17 cellular contexts compared by ENCODE assay signal in the genomic region with DNA sequence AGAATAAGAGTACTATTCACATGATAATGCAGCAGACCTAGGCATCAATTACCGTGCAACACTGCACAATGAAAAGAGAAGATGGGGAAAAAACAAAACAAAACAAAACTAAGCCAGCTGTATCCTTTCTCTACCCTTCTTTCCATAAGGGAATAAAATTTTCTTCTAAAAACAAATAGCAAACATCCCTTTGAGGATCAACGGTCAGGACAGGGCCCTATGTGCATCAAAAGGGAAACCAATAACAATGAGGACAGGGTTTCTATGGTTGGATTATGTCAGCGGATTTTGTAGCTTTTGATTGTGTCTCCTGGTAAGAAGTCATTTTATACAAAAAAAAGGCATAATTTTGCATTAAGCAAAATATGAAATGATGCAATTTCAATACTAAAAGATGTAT.
DNase-seq lines count a peak whose midpoint lies in the region; TF ChIP-seq lines count a peak whose summit lies in the region.
"Had no signal": no experiment of that assay in that cellular context is flagged by ENCODE, and none has a peak within 500 bp of the region (broad histone marks: within the 10 kb centered on the region; RNA-seq: fewer than 3 reads in every experiment).

No MANE protein-coding gene starts in this region.

- H3K79me2 ChIP-seq in SU-DHL-6 (ENCODE audit: insufficient read depth, low read length) (no peaks in the 10 kb centered on the region), neural progenitor cell (ENCODE audit: low read depth) (no peaks in the 10 kb centered on the region)

- peak overlapping the region; percentile 37 for H3K4me2 ChIP-seq in SU-DHL-6 (ENCODE audit: low read depth, low read length, poor library complexity, severe bottlenecking)
- no peak overlapping the region for H3K4me2 ChIP-seq in neural progenitor cell
- H3K4me2 ChIP-seq: A549 had no signal

- no peaks in the 10 kb centered on the region for H3K9me2 ChIP-seq in SU-DHL-6 (replicated peaks; ENCODE audit: insufficient read depth, low read length)

- H2AFZ ChIP-seq in SU-DHL-6 (ENCODE audit: low read depth, low read length, severe bottlenecking), result peak overlapping the region; percentile 71
- H2AFZ ChIP-seq in neural progenitor cell (replicated peaks), result peak overlapping the region; percentile 12

- H3F3A ChIP-seq in SU-DHL-6 (ENCODE audit: insufficient read depth) (no peaks in the 10 kb centered on the region), neural progenitor cell (ENCODE audit: low read depth) (no peaks in the 10 kb centered on the region)

- H3K36me3 Mint-ChIP-seq in neural progenitor cell, result no peaks in the 10 kb centered on the region
- H3K36me3 Mint-ChIP-seq in activated T-helper 2 cell treated with anti-CD3 and anti-CD28 coated beads, Interferon-gamma antibody, Interleukin-2, Interleukin-4, amounts not matched to agents 10 μg/mL and 5 μg/mL and 100 μg/mL, durations not matched to agents 14 hours and 24 hours and 36 hours (ENCODE audit: low read depth), result no peaks in the 10 kb centered on the region

- TF ChIP-seq CTCF in SU-DHL-6 (IDR thresholded peaks at IDR 0.05; ENCODE audit: insufficient read depth, low read length, poor library complexity, severe bottlenecking), result no peak
- TF ChIP-seq CTCF in neural progenitor cell (IDR thresholded peaks at IDR 0.05), result no peak

- H3K36me3 ChIP-seq in SU-DHL-6 (ENCODE audit: low read length) (no peaks in the 10 kb centered on the region), neural progenitor cell (no peaks in the 10 kb centered on the region)

- H3K4me3 Mint-ChIP-seq in neural progenitor cell, result no peak overlapping the region
- H3K4me3 Mint-ChIP-seq in activated T-helper 2 cell treated with anti-CD3 and anti-CD28 coated beads, Interferon-gamma antibody, Interleukin-2, Interleukin-4, amounts not matched to agents 10 μg/mL and 5 μg/mL and 100 μg/mL, durations not matched to agents 14 hours and 24 hours and 36 hours (ENCODE audit: low read depth), result no peak overlapping the region
- H3K4me3 Mint-ChIP-seq: CD4-positive, alpha-beta T cell; H9 had no signal

- H3K27ac ChIP-seq in SU-DHL-6 (ENCODE audit: low read depth, low read length), result no peak overlapping the region
- no peak overlapping the region for H3K27ac ChIP-seq in neural progenitor cell
- H3K27ac ChIP-seq: 22Rv1, A549, C4-2B had no signal

- peak; percentile 23 for DNase-seq in NCI-H2227 treated with DMSO at 0.1 percent for 48 hours (lab: John Stamatoyannopoulos, UW)
- DNase-seq in NCI-H2227 (lab: John Stamatoyannopoulos, UW; ENCODE audit: unreplicated experiment), result no peak
- DNase-seq in neural progenitor cell (ENCODE audit: low spot score), result no peak
- DNase-seq in KG1 (lab: John Stamatoyannopoulos, UW), result no peak
- no peak for DNase-seq in NCI-H2081 treated with DMSO at 0.1 percent for 48 hours (lab: John Stamatoyannopoulos, UW)
- DNase-seq in activated T-helper 2 cell treated with anti-CD3 and anti-CD28 coated beads, Interferon-gamma antibody, Interleukin-2, Interleukin-4, amounts not matched to agents 10 μg/mL and 5 μg/mL and 100 μg/mL, durations not matched to agents 14 hours and 24 hours and 36 hours (ENCODE audit: low spot score), result no peak
- DNase-seq: AML-193; Caco-2; CD4-positive, alpha-beta T cell; DMS153; DMS79; GDM1; H9 had no signal

- no peak overlapping the region for H3K27ac Mint-ChIP-seq in neural progenitor cell
- H3K27ac Mint-ChIP-seq in activated T-helper 2 cell treated with anti-CD3 and anti-CD28 coated beads, Interferon-gamma antibody, Interleukin-2, Interleukin-4, amounts not matched to agents 10 μg/mL and 5 μg/mL and 100 μg/mL, durations not matched to agents 14 hours and 24 hours and 36 hours, result no peak overlapping the region
- H3K27ac Mint-ChIP-seq: CD4-positive, alpha-beta T cell; H9 had no signal

- H3K4me1 ChIP-seq in neural progenitor cell, result no peaks in the 10 kb centered on the region
- H3K4me1 ChIP-seq: A549, Caco-2 had no signal

- H4K20me1 ChIP-seq in SU-DHL-6 (ENCODE audit: low read depth, low read length) (no peaks in the 10 kb centered on the region), neural progenitor cell (ENCODE audit: low read depth) (no peaks in the 10 kb centered on the region)

- H3K9me3 Mint-ChIP-seq in neural progenitor cell, result peaks cover 2% of the 10 kb centered on the region
- peaks cover 7% of the 10 kb centered on the region for H3K9me3 Mint-ChIP-seq in activated T-helper 2 cell treated with anti-CD3 and anti-CD28 coated beads, Interferon-gamma antibody, Interleukin-2, Interleukin-4, amounts not matched to agents 10 μg/mL and 5 μg/mL and 100 μg/mL, durations not matched to agents 14 hours and 24 hours and 36 hours

- intact Hi-C loops in activated T-helper 2 cell treated with anti-CD3 and anti-CD28 coated beads, Interferon-gamma antibody, Interleukin-2, Interleukin-4, amounts not matched to agents 10 μg/mL and 5 μg/mL and 100 μg/mL, durations not matched to agents 14 hours and 24 hours and 36 hours (cut with micrococcal nuclease), result no loop called here

- H3K9me3 ChIP-seq in SU-DHL-6 (ENCODE audit: insufficient read depth, low read length) (peaks cover 4% of the 10 kb centered on the region; the same call in 1 of the 2 replicates), neural progenitor cell (ENCODE audit: low read depth) (no peaks in the 10 kb centered on the region)
- H3K9me3 ChIP-seq: A549, Caco-2 had no signal

- H3K4me3 ChIP-seq in SU-DHL-6 (ENCODE audit: insufficient read depth, low read length, poor library complexity, severe bottlenecking) (no peak overlapping the region), neural progenitor cell (no peak overlapping the region)
- H3K4me3 ChIP-seq: A549 had no signal

- H3K4me1 Mint-ChIP-seq in neural progenitor cell, result peaks cover 7% of the 10 kb centered on the region
- H3K4me1 Mint-ChIP-seq in activated T-helper 2 cell treated with anti-CD3 and anti-CD28 coated beads, Interferon-gamma antibody, Interleukin-2, Interleukin-4, amounts not matched to agents 10 μg/mL and 5 μg/mL and 100 μg/mL, durations not matched to agents 14 hours and 24 hours and 36 hours (ENCODE audit: low read depth), result no peaks in the 10 kb centered on the region

- no peaks in the 10 kb centered on the region for H3K27me3 ChIP-seq in SU-DHL-6 (ENCODE audit: low read length)
- H3K27me3 ChIP-seq in neural progenitor cell, result no peaks in the 10 kb centered on the region

- H3K27me3 Mint-ChIP-seq in neural progenitor cell (ENCODE audit: insufficient read depth, low read depth), result no peaks in the 10 kb centered on the region
- H3K27me3 Mint-ChIP-seq in activated T-helper 2 cell treated with anti-CD3 and anti-CD28 coated beads, Interferon-gamma antibody, Interleukin-2, Interleukin-4, amounts not matched to agents 10 μg/mL and 5 μg/mL and 100 μg/mL, durations not matched to agents 14 hours and 24 hours and 36 hours (ENCODE audit: low read depth), result no peaks in the 10 kb centered on the region
- H3K27me3 Mint-ChIP-seq: CD4-positive, alpha-beta T cell had no signal

- no peak overlapping the region for H3K9ac ChIP-seq in SU-DHL-6 (ENCODE audit: low read length)
- no peak overlapping the region for H3K9ac ChIP-seq in neural progenitor cell
